Comparison of ENCODE assay signal across 14 cellular contexts in genomic region chrX:47316276-47317025, GRCh38. TPM values are rescaled to one million over a fixed set of nuclear protein-coding genes. Genes with fewer than 3 reads are reported as not detected.
DNase-seq lines count a peak whose midpoint lies in the region; ATAC-seq and TF ChIP-seq lines count a peak whose summit lies in the region.
"Had no signal": no experiment of that assay in that cellular context is flagged by ENCODE, and none has a peak within 500 bp of the region (broad histone marks: within the 10 kb centered on the region; RNA-seq: fewer than 3 reads in every experiment).

No MANE protein-coding gene starts in this region.

- peak overlapping the region; percentile 51 for H3K27ac Mint-ChIP-seq in central memory CD8-positive, alpha-beta T cell (ENCODE audit: low read depth)
- no peak overlapping the region for H3K27ac Mint-ChIP-seq in CD8-positive, alpha-beta memory T cell
- H3K27ac Mint-ChIP-seq in T-helper 17 cell: no peak overlapping the region

- H2AFZ ChIP-seq in mesenchymal stem cell (ENCODE audit: low read depth, low read length): no peak overlapping the region

- H3K4ac ChIP-seq in mesenchymal stem cell (ENCODE audit: low read depth in 1 of 2, low read length in 2 of 2): no peak overlapping the region

- 18% methylated on average over 12 of the region's 14 CpGs for WGBS in mesenchymal stem cell

- no peak overlapping the region for H4K8ac ChIP-seq in mesenchymal stem cell (ENCODE audit: low read length)

- H2BK5ac ChIP-seq in mesenchymal stem cell (ENCODE audit: low read depth, low read length, poor library complexity, severe bottlenecking): no peak overlapping the region

- no peaks in the 10 kb centered on the region for H3K4me1 Mint-ChIP-seq in central memory CD8-positive, alpha-beta T cell
- H3K4me1 Mint-ChIP-seq in CD8-positive, alpha-beta memory T cell: no peaks in the 10 kb centered on the region
- no peaks in the 10 kb centered on the region for H3K4me1 Mint-ChIP-seq in T-helper 17 cell

- H3K27me3 Mint-ChIP-seq in central memory CD8-positive, alpha-beta T cell: peaks cover 7% of the 10 kb centered on the region
- H3K27me3 Mint-ChIP-seq in CD8-positive, alpha-beta memory T cell: peaks cover 0 to 11% of the 10 kb centered on the region in 2 donors
- H3K27me3 Mint-ChIP-seq in T-helper 17 cell: no peaks in the 10 kb centered on the region

- POLR2A ChIA-PET in CD8-positive, alpha-beta memory T cell (lab: Charles Lee): no interaction called here

- DNase-seq in DMS79 treated with DMSO at 0.1 percent for 48 hours (lab: John Stamatoyannopoulos, UW) (peak; percentile 33), NCI-H1417 (lab: John Stamatoyannopoulos, UW) (peak in 2 of 3 experiments; percentile 67 to 92), mesenchymal stem cell (peak; percentile 40), T-helper 17 cell (no peak)
- DNase-seq in central memory CD8-positive, alpha-beta T cell (ENCODE audit: low spot score in 2 of 2): no peak
- no peak for DNase-seq in CD8-positive, alpha-beta memory T cell
- DNase-seq in stimulated activated naive CD4-positive, alpha-beta T cell treated with Interleukin-2 at 50 U/mL for 16 hours (lab: John Stamatoyannopoulos, UW): no peak
- DNase-seq: activated CD4-positive, alpha-beta T cell treated with anti-CD3 and anti-CD28 coated beads for 48 hours; activated naive CD4-positive, alpha-beta T cell; HCEC 1CT; NCI-H774 had no signal

- H3K36me3 ChIP-seq in mesenchymal stem cell (ENCODE audit: control insufficient read depth in 1 of 2, insufficient read depth in 2 of 2, low read depth in 1 of 2, low read length in 2 of 2): no peaks in the 10 kb centered on the region
- H3K36me3 ChIP-seq in CD8-positive, alpha-beta memory T cell (ENCODE audit: insufficient read depth, low read length): no peaks in the 10 kb centered on the region
- H3K36me3 ChIP-seq: BLaER1 treated with 17β-estradiol and CSF1 and Interleukin-3, amounts not matched to agents 10 nM and 100 nM; vagina had no signal

- H3K9me3 ChIP-seq in mesenchymal stem cell (ENCODE audit: control insufficient read depth, low read length) (no peaks in the 10 kb centered on the region), T-helper 17 cell (ENCODE audit: control insufficient read depth, low read length, poor library complexity, severe bottlenecking) (no peaks in the 10 kb centered on the region)
- H3K9me3 ChIP-seq in CD8-positive, alpha-beta memory T cell (ENCODE audit: low read length): no peaks in the 10 kb centered on the region
- H3K9me3 ChIP-seq: vagina had no signal

- H3K9me3 Mint-ChIP-seq in central memory CD8-positive, alpha-beta T cell: no peaks in the 10 kb centered on the region
- no peaks in the 10 kb centered on the region for H3K9me3 Mint-ChIP-seq in CD8-positive, alpha-beta memory T cell

- no peak overlapping the region for H3K27ac ChIP-seq in mesenchymal stem cell (ENCODE audit: low read length, poor library complexity, severe bottlenecking)
- H3K27ac ChIP-seq in CD8-positive, alpha-beta memory T cell (ENCODE audit: low read depth, low read length): no peak overlapping the region
- H3K27ac ChIP-seq: BLaER1 treated with 17β-estradiol and CSF1 and Interleukin-3, amounts not matched to agents 10 nM and 100 nM; vagina had no signal

- H4K91ac ChIP-seq in mesenchymal stem cell (ENCODE audit: low read length): no peak overlapping the region

- no peak overlapping the region for H3K18ac ChIP-seq in mesenchymal stem cell (ENCODE audit: low read depth in 1 of 2, low read length in 2 of 2)

- H3K4me1 ChIP-seq in mesenchymal stem cell (ENCODE audit: control insufficient read depth, insufficient read depth, low read depth, low read length): no peaks in the 10 kb centered on the region
- no peaks in the 10 kb centered on the region for H3K4me1 ChIP-seq in CD8-positive, alpha-beta memory T cell (ENCODE audit: insufficient read depth, low read length)
- H3K4me1 ChIP-seq: BLaER1 treated with 17β-estradiol and CSF1 and Interleukin-3, amounts not matched to agents 10 nM and 100 nM; vagina had no signal

- no peak for ATAC-seq in central memory CD8-positive, alpha-beta T cell (replicated peaks; ENCODE audit: extremely low read depth, poor library complexity, severe bottlenecking)
- ATAC-seq in GM18505 (IDR thresholded peaks at IDR 0.05; ENCODE audit: unreplicated experiment) (no peak), T-helper 17 cell (no peak)

- no peak overlapping the region for H3K14ac ChIP-seq in mesenchymal stem cell (ENCODE audit: low read length in 2 of 2)

- H2AK5ac ChIP-seq in mesenchymal stem cell (ENCODE audit: low read length, severe bottlenecking): no peak overlapping the region

- H3K4me2 ChIP-seq in mesenchymal stem cell (ENCODE audit: low read length, poor library complexity, severe bottlenecking): peak overlapping the region; percentile 2
- H3K4me2 ChIP-seq: BLaER1 treated with 17β-estradiol and CSF1 and Interleukin-3, amounts not matched to agents 10 nM and 100 nM had no signal

- no peak for TF ChIP-seq POLR2A in GM18505 (IDR thresholded peaks at IDR 0.05; ENCODE audit: borderline replicate concordance, extremely low read depth, insufficient read depth, insufficient read length)

- peak overlapping the region in 1 of 2 experiments; percentile 60 for H3K4me3 ChIP-seq in mesenchymal stem cell (ENCODE audit: insufficient read depth in 1 of 2, low read depth in 1 of 2, low read length in 2 of 2)
- H3K4me3 ChIP-seq in CD8-positive, alpha-beta memory T cell (ENCODE audit: low read length): no peak overlapping the region
- H3K4me3 ChIP-seq: BLaER1 treated with 17β-estradiol and CSF1 and Interleukin-3, amounts not matched to agents 10 nM and 100 nM; vagina had no signal

- no peak overlapping the region for H3K23ac ChIP-seq in mesenchymal stem cell (ENCODE audit: low read length in 2 of 2)

- no peak overlapping the region for H2BK12ac ChIP-seq in mesenchymal stem cell (ENCODE audit: low read length in 2 of 2)

- H2BK120ac ChIP-seq in mesenchymal stem cell (ENCODE audit: low read depth, low read length): no peak overlapping the region

- H3K27me3 ChIP-seq in mesenchymal stem cell (ENCODE audit: control insufficient read depth in 1 of 2, insufficient read depth in 1 of 2, low read length in 2 of 2): peaks cover 0 to 27% of the 10 kb centered on the region in 2 experiments
- no peaks in the 10 kb centered on the region for H3K27me3 ChIP-seq in CD8-positive, alpha-beta memory T cell (ENCODE audit: insufficient read depth, low read length, poor library complexity, severe bottlenecking)
- H3K27me3 ChIP-seq: vagina had no signal

- peak overlapping the region; percentile 49 for H3K9ac ChIP-seq in mesenchymal stem cell (ENCODE audit: low read length)
- H3K9ac ChIP-seq: BLaER1 treated with 17β-estradiol and CSF1 and Interleukin-3, amounts not matched to agents 10 nM and 100 nM had no signal

- H3K36me3 Mint-ChIP-seq in central memory CD8-positive, alpha-beta T cell (ENCODE audit: insufficient read depth): peaks cover 2% of the 10 kb centered on the region
- H3K36me3 Mint-ChIP-seq in CD8-positive, alpha-beta memory T cell: no peaks in the 10 kb centered on the region
- H3K36me3 Mint-ChIP-seq in T-helper 17 cell (ENCODE audit: low read depth): no peaks in the 10 kb centered on the region

- H3K79me1 ChIP-seq in mesenchymal stem cell (replicated peaks; ENCODE audit: low read length, poor library complexity, severe bottlenecking): no peaks in the 10 kb centered on the region

- H3K4me3 Mint-ChIP-seq in central memory CD8-positive, alpha-beta T cell: no peak overlapping the region
- no peak overlapping the region for H3K4me3 Mint-ChIP-seq in CD8-positive, alpha-beta memory T cell
- H3K4me3 Mint-ChIP-seq in T-helper 17 cell: no peak overlapping the region

- no peak overlapping the region for H2BK15ac ChIP-seq in mesenchymal stem cell (ENCODE audit: low read depth, poor library complexity, severe bottlenecking)

- CTCF ChIA-PET in CD8-positive, alpha-beta memory T cell (lab: Charles Lee): no interaction called here

RNA-seq across cellular contexts. Expression of gene ZNF157, which starts 53.9 kb away (rescaled TPM):
- 0.03 TPM for polyA plus RNA-seq in mesenchymal stem cell (2013, experiment 1 of 2)
- polyA plus RNA-seq in mesenchymal stem cell (2013, experiment 2 of 2): 0.01 TPM
- total RNA-seq in CD8-positive, alpha-beta memory T cell: under 1 TPM; 0.60 to 0.79 TPM
- not detected for polyA plus RNA-seq in CD8-positive, alpha-beta memory T cell
- under 1 TPM; 0.47 to 0.55 TPM for total RNA-seq in T-helper 17 cell
- total RNA-seq: vagina had no signal

Comparison
In these comparisons a context has a peak if more than half of its experiments do, and no peak if none do; other contexts are left out.
1. DNase-seq: peak in DMS79 treated with DMSO at 0.1 percent for 48 hours (single experiment), NCI-H1417 (2 of 3) and mesenchymal stem cell (single experiment); none in central memory CD8-positive, alpha-beta T cell (0 of 2), CD8-positive, alpha-beta memory T cell (0 of 5), stimulated activated naive CD4-positive, alpha-beta T cell treated with Interleukin-2 at 50 U/mL for 16 hours (single experiment) and T-helper 17 cell (0 of 3).